In the genomic region with DNA sequence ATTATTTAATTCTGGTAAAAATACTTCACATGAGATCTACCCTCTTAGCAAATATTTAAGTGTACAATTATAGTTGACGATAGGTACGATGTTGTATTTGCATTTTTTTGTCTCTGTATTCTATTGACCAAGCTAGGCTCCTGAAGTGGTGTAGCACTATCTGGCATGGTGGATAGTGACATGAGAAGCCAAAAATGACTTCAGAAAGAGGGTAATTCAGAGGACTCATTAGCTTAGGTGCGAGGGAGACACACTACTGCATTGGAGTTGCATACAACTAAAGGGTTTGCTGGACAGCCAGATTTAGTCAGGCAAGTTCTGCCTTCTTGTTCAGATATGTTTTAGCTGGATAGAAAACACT, we compare ENCODE assay signal across 11 cellular contexts. TPM values are rescaled to one million over a fixed set of nuclear protein-coding genes. Genes with fewer than 3 reads are reported as not detected.
A peak's percentile ranks its signal among the peaks of the same experiment; 100 is the strongest.
DNase-seq lines count a peak whose midpoint lies in the region; ATAC-seq lines count a peak whose summit lies in the region.
"Had no signal": no experiment of that assay in that cellular context is flagged by ENCODE, and none has a peak within 500 bp of the region (broad histone marks: within the 10 kb centered on the region; RNA-seq: fewer than 3 reads in every experiment).

No MANE protein-coding gene starts in this region.

- H3K9me3 Mint-ChIP-seq in immature natural killer cell = peaks cover 0 to 7% (median 0%) of the 10 kb centered on the region in 6 donors
- H3K9me3 Mint-ChIP-seq: effector memory CD8-positive, alpha-beta T cell had no signal

- DNase-seq in NCI-H146 (lab: John Stamatoyannopoulos, UW) = peak; percentile 58
- DNase-seq in kidney tubule cell (ENCODE audit: low spot score) = no peak
- DNase-seq in GDM1 (lab: John Stamatoyannopoulos, UW) = no peak
- no peak for DNase-seq in immature natural killer cell
- DNase-seq in activated CD4-positive, alpha-beta T cell treated with anti-CD3 and anti-CD28 coated beads, Interleukin-2, amount 50 U/mL, for 1 hour = no peak
- DNase-seq: activated CD4-positive, alpha-beta T cell treated with anti-CD3 and anti-CD28 coated beads, Interleukin-2, amount 50 U/mL, for 48 hours; effector memory CD8-positive, alpha-beta T cell had no signal

- H3K27me3 Mint-ChIP-seq in immature natural killer cell (ENCODE audit: low read depth in 3 of 3) = peaks cover 0 to 5% (median 2%) of the 10 kb centered on the region in 3 donors

- H3K36me3 Mint-ChIP-seq in immature natural killer cell = no peaks in the 10 kb centered on the region

- ATAC-seq in GM18511 (IDR thresholded peaks at IDR 0.05; ENCODE audit: unreplicated experiment) = peak; percentile 70
- ATAC-seq in GM21360 (IDR thresholded peaks at IDR 0.05; ENCODE audit: unreplicated experiment) = peak; percentile 67
- ATAC-seq in HG02981 (IDR thresholded peaks at IDR 0.05; ENCODE audit: unreplicated experiment) = peak; percentile 52
- ATAC-seq: SK-N-SH treated with all-trans-retinoic acid at 6 μM for 48 hours had no signal

- no peak overlapping the region for H3K27ac Mint-ChIP-seq in immature natural killer cell
- H3K27ac Mint-ChIP-seq: effector memory CD8-positive, alpha-beta T cell had no signal

- H3K4me1 Mint-ChIP-seq in immature natural killer cell = peaks cover 2 to 7% of the 10 kb centered on the region in 2 donors

- no peak overlapping the region for H3K4me3 Mint-ChIP-seq in immature natural killer cell
- H3K4me3 Mint-ChIP-seq: effector memory CD8-positive, alpha-beta T cell had no signal

RNA-seq across cellular contexts. Expression of gene KBTBD8, which starts 50.6 kb away (rescaled TPM):
- polyA plus RNA-seq in immature natural killer cell = 1 to 10 TPM; 2.8 to 4.0 (median 3.0) TPM
